1 cellular context compared by ENCODE assay signal in the genomic region with DNA sequence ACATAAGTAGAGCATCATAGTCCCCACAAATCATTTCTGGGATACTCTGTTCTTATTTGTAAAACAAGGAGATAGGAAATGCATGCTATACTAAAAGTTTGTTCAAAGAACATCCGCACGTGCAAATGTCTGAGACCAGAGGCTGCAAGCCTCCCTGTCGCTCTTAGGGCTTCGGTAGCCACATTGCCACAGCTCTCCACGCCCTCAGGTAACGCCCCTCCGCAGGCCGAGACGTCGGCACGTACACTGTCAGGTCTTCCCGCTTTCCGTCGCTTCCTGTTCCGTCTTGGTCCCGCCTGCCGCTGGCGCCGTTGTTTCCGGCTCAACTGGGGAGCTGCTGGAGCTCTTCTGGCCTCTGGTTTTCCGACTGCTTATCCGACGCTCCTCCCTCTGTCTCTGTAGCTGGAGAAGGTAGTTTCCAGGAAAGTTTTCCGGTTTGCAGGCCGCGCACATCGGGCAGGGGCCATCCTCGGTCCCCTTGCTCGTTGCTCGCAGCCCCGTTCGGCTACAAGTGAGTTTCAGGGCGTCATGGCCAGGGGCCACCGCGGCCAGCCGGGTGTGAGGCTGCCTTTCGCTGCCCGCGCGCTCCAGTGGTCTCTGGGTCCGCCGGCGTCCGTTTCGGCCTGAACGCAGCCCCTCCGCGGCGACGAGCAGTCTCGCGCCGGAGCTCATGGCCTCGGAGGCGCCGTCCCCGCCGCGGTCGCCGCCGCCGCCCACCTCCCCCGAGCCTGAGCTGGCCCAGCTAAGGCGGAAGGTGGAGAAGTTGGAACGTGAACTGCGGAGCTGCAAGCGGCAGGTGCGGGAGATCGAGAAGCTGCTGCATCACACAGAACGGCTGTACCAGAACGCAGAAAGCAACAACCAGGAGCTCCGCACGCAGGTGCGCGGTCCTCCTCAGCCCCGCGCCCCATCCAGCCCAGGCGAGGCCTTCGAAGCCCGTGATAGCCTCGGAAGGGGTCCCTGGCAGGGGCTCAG.
TF ChIP-seq lines count a peak whose summit lies in the region.

A gene with protein sequence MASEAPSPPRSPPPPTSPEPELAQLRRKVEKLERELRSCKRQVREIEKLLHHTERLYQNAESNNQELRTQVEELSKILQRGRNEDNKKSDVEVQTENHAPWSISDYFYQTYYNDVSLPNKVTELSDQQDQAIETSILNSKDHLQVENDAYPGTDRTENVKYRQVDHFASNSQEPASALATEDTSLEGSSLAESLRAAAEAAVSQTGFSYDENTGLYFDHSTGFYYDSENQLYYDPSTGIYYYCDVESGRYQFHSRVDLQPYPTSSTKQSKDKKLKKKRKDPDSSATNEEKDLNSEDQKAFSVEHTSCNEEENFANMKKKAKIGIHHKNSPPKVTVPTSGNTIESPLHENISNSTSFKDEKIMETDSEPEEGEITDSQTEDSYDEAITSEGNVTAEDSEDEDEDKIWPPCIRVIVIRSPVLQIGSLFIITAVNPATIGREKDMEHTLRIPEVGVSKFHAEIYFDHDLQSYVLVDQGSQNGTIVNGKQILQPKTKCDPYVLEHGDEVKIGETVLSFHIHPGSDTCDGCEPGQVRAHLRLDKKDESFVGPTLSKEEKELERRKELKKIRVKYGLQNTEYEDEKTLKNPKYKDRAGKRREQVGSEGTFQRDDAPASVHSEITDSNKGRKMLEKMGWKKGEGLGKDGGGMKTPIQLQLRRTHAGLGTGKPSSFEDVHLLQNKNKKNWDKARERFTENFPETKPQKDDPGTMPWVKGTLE (plus strand): TSS at position 308 of the 975 bp plus-strand sequence. CDS start 363 bp downstream, at position 671.

TF ChIP-seq in K562, 482 proteins besides CTCF, POLR2A, EP300 and RAD21 (continued from another document and continues in another):
- TF ChIP-seq, protein P1, sequence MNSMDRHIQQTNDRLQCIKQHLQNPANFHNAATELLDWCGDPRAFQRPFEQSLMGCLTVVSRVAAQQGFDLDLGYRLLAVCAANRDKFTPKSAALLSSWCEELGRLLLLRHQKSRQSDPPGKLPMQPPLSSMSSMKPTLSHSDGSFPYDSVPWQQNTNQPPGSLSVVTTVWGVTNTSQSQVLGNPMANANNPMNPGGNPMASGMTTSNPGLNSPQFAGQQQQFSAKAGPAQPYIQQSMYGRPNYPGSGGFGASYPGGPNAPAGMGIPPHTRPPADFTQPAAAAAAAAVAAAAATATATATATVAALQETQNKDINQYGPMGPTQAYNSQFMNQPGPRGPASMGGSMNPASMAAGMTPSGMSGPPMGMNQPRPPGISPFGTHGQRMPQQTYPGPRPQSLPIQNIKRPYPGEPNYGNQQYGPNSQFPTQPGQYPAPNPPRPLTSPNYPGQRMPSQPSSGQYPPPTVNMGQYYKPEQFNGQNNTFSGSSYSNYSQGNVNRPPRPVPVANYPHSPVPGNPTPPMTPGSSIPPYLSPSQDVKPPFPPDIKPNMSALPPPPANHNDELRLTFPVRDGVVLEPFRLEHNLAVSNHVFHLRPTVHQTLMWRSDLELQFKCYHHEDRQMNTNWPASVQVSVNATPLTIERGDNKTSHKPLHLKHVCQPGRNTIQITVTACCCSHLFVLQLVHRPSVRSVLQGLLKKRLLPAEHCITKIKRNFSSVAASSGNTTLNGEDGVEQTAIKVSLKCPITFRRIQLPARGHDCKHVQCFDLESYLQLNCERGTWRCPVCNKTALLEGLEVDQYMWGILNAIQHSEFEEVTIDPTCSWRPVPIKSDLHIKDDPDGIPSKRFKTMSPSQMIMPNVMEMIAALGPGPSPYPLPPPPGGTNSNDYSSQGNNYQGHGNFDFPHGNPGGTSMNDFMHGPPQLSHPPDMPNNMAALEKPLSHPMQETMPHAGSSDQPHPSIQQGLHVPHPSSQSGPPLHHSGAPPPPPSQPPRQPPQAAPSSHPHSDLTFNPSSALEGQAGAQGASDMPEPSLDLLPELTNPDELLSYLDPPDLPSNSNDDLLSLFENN (IDR thresholded peaks at IDR 0.05; ENCODE audit: low read depth in 2 of 2, low read length in 2 of 2): no peak
- no peak for TF ChIP-seq SP2 (IDR thresholded peaks at IDR 0.05; ENCODE audit: extremely low read depth, low read depth, low read length, poor library complexity, severe bottlenecking)
- TF ChIP-seq KDM4B (IDR thresholded peaks at IDR 0.05; ENCODE audit: borderline replicate concordance in 2 of 2, low read depth in 1 of 2): no peak
- no peak for TF ChIP-seq ZNF165 (CRISPR knock-in tag; IDR thresholded peaks at IDR 0.05; ENCODE audit: borderline replicate concordance)
- TF ChIP-seq, protein P2, sequence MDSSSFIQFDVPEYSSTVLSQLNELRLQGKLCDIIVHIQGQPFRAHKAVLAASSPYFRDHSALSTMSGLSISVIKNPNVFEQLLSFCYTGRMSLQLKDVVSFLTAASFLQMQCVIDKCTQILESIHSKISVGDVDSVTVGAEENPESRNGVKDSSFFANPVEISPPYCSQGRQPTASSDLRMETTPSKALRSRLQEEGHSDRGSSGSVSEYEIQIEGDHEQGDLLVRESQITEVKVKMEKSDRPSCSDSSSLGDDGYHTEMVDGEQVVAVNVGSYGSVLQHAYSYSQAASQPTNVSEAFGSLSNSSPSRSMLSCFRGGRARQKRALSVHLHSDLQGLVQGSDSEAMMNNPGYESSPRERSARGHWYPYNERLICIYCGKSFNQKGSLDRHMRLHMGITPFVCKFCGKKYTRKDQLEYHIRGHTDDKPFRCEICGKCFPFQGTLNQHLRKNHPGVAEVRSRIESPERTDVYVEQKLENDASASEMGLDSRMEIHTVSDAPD (CRISPR knock-in tag; IDR thresholded peaks at IDR 0.05): no peak
- TF ChIP-seq SMAD2 (IDR thresholded peaks at IDR 0.05; ENCODE audit: low read depth, low read length): no peak
- 0 out of 2 replicates have a peak, but pooled peaks have one; percentile 11 for TF ChIP-seq ESRRA (IDR thresholded peaks at IDR 0.05; ENCODE audit: borderline replicate concordance, low read depth)
- TF ChIP-seq, protein P3, sequence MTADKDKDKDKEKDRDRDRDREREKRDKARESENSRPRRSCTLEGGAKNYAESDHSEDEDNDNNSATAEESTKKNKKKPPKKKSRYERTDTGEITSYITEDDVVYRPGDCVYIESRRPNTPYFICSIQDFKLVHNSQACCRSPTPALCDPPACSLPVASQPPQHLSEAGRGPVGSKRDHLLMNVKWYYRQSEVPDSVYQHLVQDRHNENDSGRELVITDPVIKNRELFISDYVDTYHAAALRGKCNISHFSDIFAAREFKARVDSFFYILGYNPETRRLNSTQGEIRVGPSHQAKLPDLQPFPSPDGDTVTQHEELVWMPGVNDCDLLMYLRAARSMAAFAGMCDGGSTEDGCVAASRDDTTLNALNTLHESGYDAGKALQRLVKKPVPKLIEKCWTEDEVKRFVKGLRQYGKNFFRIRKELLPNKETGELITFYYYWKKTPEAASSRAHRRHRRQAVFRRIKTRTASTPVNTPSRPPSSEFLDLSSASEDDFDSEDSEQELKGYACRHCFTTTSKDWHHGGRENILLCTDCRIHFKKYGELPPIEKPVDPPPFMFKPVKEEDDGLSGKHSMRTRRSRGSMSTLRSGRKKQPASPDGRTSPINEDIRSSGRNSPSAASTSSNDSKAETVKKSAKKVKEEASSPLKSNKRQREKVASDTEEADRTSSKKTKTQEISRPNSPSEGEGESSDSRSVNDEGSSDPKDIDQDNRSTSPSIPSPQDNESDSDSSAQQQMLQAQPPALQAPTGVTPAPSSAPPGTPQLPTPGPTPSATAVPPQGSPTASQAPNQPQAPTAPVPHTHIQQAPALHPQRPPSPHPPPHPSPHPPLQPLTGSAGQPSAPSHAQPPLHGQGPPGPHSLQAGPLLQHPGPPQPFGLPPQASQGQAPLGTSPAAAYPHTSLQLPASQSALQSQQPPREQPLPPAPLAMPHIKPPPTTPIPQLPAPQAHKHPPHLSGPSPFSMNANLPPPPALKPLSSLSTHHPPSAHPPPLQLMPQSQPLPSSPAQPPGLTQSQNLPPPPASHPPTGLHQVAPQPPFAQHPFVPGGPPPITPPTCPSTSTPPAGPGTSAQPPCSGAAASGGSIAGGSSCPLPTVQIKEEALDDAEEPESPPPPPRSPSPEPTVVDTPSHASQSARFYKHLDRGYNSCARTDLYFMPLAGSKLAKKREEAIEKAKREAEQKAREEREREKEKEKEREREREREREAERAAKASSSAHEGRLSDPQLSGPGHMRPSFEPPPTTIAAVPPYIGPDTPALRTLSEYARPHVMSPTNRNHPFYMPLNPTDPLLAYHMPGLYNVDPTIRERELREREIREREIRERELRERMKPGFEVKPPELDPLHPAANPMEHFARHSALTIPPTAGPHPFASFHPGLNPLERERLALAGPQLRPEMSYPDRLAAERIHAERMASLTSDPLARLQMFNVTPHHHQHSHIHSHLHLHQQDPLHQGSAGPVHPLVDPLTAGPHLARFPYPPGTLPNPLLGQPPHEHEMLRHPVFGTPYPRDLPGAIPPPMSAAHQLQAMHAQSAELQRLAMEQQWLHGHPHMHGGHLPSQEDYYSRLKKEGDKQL (CRISPR knock-in tag; IDR thresholded peaks at IDR 0.05; ENCODE audit: borderline replicate concordance): no peak
- no peak for TF ChIP-seq NELFE (IDR thresholded peaks at IDR 0.05; ENCODE audit: insufficient read depth, insufficient read length)
- TF ChIP-seq, protein P4, sequence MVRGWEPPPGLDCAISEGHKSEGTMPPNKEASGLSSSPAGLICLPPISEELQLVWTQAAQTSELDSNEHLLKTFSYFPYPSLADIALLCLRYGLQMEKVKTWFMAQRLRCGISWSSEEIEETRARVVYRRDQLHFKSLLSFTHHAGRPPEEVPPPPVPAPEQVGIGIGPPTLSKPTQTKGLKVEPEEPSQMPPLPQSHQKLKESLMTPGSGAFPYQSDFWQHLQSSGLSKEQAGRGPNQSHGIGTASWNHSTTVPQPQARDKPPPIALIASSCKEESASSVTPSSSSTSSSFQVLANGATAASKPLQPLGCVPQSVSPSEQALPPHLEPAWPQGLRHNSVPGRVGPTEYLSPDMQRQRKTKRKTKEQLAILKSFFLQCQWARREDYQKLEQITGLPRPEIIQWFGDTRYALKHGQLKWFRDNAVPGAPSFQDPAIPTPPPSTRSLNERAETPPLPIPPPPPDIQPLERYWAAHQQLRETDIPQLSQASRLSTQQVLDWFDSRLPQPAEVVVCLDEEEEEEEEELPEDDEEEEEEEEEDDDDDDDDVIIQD (CRISPR knock-in tag; IDR thresholded peaks at IDR 0.05): no peak
- TF ChIP-seq, protein P5, sequence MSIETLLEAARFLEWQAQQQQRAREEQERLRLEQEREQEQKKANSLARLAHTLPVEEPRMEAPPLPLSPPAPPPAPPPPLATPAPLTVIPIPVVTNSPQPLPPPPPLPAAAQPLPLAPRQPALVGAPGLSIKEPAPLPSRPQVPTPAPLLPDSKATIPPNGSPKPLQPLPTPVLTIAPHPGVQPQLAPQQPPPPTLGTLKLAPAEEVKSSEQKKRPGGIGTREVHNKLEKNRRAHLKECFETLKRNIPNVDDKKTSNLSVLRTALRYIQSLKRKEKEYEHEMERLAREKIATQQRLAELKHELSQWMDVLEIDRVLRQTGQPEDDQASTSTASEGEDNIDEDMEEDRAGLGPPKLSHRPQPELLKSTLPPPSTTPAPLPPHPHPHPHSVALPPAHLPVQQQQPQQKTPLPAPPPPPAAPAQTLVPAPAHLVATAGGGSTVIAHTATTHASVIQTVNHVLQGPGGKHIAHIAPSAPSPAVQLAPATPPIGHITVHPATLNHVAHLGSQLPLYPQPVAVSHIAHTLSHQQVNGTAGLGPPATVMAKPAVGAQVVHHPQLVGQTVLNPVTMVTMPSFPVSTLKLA (conservative IDR thresholded peaks at IDR 0.05): peak; percentile 45 to 71; a peak in 3 of 4 replicates
- no peak for TF ChIP-seq TAF15 (IDR thresholded peaks at IDR 0.05; ENCODE audit: low read depth, low read length)
- peak; percentile 37 to 46; a peak in 2 of 4 replicates for TF ChIP-seq FOXK2 (conservative IDR thresholded peaks at IDR 0.05 in 1 of 2, IDR thresholded peaks at IDR 0.05 in 1 of 2; ENCODE audit: low read depth in 2 of 2)
- TF ChIP-seq ILK (tag; IDR thresholded peaks at IDR 0.05; ENCODE audit: borderline replicate concordance, low read depth): no peak
- TF ChIP-seq, protein P6, sequence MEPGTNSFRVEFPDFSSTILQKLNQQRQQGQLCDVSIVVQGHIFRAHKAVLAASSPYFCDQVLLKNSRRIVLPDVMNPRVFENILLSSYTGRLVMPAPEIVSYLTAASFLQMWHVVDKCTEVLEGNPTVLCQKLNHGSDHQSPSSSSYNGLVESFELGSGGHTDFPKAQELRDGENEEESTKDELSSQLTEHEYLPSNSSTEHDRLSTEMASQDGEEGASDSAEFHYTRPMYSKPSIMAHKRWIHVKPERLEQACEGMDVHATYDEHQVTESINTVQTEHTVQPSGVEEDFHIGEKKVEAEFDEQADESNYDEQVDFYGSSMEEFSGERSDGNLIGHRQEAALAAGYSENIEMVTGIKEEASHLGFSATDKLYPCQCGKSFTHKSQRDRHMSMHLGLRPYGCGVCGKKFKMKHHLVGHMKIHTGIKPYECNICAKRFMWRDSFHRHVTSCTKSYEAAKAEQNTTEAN (CRISPR knock-in tag; IDR thresholded peaks at IDR 0.05): no peak
- TF ChIP-seq, protein P7, sequence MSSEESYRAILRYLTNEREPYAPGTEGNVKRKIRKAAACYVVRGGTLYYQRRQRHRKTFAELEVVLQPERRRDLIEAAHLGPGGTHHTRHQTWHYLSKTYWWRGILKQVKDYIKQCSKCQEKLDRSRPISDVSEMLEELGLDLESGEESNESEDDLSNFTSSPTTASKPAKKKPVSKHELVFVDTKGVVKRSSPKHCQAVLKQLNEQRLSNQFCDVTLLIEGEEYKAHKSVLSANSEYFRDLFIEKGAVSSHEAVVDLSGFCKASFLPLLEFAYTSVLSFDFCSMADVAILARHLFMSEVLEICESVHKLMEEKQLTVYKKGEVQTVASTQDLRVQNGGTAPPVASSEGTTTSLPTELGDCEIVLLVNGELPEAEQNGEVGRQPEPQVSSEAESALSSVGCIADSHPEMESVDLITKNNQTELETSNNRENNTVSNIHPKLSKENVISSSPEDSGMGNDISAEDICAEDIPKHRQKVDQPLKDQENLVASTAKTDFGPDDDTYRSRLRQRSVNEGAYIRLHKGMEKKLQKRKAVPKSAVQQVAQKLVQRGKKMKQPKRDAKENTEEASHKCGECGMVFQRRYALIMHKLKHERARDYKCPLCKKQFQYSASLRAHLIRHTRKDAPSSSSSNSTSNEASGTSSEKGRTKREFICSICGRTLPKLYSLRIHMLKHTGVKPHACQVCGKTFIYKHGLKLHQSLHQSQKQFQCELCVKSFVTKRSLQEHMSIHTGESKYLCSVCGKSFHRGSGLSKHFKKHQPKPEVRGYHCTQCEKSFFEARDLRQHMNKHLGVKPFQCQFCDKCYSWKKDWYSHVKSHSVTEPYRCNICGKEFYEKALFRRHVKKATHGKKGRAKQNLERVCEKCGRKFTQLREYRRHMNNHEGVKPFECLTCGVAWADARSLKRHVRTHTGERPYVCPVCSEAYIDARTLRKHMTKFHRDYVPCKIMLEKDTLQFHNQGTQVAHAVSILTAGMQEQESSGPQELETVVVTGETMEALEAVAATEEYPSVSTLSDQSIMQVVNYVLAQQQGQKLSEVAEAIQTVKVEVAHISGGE (CRISPR knock-in tag; IDR thresholded peaks at IDR 0.05): peak; percentile 26 to 93 (median 69); a peak in 5 of 6 replicates
- no peak for TF ChIP-seq ZNF239 (CRISPR knock-in tag; IDR thresholded peaks at IDR 0.05)
- TF ChIP-seq L3MBTL2 (IDR thresholded peaks at IDR 0.05): peak; percentile 98
- no peak for TF ChIP-seq LEF1 (IDR thresholded peaks at IDR 0.05)
- TF ChIP-seq MTA3 (IDR thresholded peaks at IDR 0.05; ENCODE audit: borderline replicate concordance): peak; percentile 91
- no peak for TF ChIP-seq ARID2 (IDR thresholded peaks at IDR 0.05)
- no peak for TF ChIP-seq CSDE1 (IDR thresholded peaks at IDR 0.05)
- TF ChIP-seq SMC3 (conservative IDR thresholded peaks at IDR 0.05; ENCODE audit: insufficient read depth, low read depth, low read length): no peak
- TF ChIP-seq, protein P8, sequence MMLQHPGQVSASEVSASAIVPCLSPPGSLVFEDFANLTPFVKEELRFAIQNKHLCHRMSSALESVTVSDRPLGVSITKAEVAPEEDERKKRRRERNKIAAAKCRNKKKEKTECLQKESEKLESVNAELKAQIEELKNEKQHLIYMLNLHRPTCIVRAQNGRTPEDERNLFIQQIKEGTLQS (IDR thresholded peaks at IDR 0.05): no peak
- TF ChIP-seq, protein P8 (CRISPR knock-in tag; conservative IDR thresholded peaks at IDR 0.05): no peak
- no peak for TF ChIP-seq MTF1 (CRISPR knock-in tag; IDR thresholded peaks at IDR 0.05; ENCODE audit: borderline replicate concordance)
